In genomic region chr1:205098242-205098641, GRCh38 we compare ENCODE assay signal across 4 cellular contexts. TPM values are rescaled to one million over a fixed set of nuclear protein-coding genes. Genes with fewer than 3 reads are reported as not detected.
"Had no signal": no experiment of that assay in that cellular context is flagged by ENCODE, and none has a peak within 500 bp of the region (broad histone marks: within the 10 kb centered on the region; RNA-seq: fewer than 3 reads in every experiment).

No MANE protein-coding gene starts in this region.

- H3K4me3 ChIP-seq: GM12878 had no signal

- ATAC-seq: GM12878 had no signal

- DNase-seq: GDM1, GF-D8 had no signal

RNA-seq across cellular contexts. Expression of gene CNTN2, which starts 55.2 kb away (rescaled TPM):
- total RNA-seq: G401, GM12878 had no signal
